ENCODE assay signal across 1 cellular context in genomic region chr5:31531888-31532710, GRCh38.
TF ChIP-seq lines count a peak whose summit lies in the region.

Gene C5orf22 (plus strand): TSS chr5:31532301. CDS start chr5:31532393, 92 bp downstream.
Gene DROSHA (minus strand): TSS chr5:31532093. CDS start chr5:31529059, 3,034 bp downstream.

TF ChIP-seq in GM23338, 12 proteins besides CTCF, POLR2A, EP300 and RAD21 (continued from another document):
- TF ChIP-seq REST (IDR thresholded peaks at IDR 0.05; ENCODE audit: unreplicated experiment), result no peak
